In the genomic region with DNA sequence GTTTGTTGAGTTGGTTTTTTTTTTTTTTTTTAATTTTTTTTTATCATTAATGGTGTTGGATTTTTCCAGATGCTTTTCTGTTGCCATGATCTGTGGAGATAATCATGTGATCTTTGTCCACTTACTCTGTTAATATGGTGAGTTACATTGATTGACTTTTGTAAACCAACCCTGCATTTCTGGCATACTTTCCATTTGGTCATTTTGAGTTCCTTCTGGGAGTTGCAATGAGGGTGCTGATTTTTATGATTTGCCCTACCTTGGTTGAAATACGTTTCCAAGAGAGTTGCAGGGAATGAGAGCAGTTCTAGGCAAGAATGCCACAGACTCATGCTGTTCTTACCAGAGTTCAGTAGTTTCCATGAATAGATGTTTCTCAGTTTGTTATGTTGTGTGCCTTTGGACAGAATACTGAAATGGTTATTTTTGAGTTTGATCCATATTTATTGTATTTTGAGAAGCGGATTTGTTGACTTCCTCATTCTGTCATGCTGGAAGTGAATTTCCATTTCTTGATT, we compare ENCODE assay signal across 2 cellular contexts.
A peak's percentile ranks its signal among the peaks of the same experiment; 100 is the strongest.
TF ChIP-seq lines count a peak whose summit lies in the region.

No MANE protein-coding gene starts in this region.

TF ChIP-seq in HepG2, 621 proteins besides CTCF, POLR2A, EP300 and RAD21 (continued from another document):
- TF ChIP-seq, protein P1, sequence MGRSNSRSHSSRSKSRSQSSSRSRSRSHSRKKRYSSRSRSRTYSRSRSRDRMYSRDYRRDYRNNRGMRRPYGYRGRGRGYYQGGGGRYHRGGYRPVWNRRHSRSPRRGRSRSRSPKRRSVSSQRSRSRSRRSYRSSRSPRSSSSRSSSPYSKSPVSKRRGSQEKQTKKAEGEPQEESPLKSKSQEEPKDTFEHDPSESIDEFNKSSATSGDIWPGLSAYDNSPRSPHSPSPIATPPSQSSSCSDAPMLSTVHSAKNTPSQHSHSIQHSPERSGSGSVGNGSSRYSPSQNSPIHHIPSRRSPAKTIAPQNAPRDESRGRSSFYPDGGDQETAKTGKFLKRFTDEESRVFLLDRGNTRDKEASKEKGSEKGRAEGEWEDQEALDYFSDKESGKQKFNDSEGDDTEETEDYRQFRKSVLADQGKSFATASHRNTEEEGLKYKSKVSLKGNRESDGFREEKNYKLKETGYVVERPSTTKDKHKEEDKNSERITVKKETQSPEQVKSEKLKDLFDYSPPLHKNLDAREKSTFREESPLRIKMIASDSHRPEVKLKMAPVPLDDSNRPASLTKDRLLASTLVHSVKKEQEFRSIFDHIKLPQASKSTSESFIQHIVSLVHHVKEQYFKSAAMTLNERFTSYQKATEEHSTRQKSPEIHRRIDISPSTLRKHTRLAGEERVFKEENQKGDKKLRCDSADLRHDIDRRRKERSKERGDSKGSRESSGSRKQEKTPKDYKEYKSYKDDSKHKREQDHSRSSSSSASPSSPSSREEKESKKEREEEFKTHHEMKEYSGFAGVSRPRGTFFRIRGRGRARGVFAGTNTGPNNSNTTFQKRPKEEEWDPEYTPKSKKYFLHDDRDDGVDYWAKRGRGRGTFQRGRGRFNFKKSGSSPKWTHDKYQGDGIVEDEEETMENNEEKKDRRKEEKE (IDR thresholded peaks at IDR 0.05) = no peak
- TF ChIP-seq NFE2L2 (IDR thresholded peaks at IDR 0.05; ENCODE audit: low read length) = no peak
- TF ChIP-seq TEAD3 (CRISPR knock-in tag; optimal IDR thresholded peaks at IDR 0.05; ENCODE audit: borderline replicate concordance) = peak; percentile 11

TF ChIP-seq in WTC11, 78 proteins besides CTCF, POLR2A, EP300 and RAD21 (continued from another document):
- TF ChIP-seq, protein P2, sequence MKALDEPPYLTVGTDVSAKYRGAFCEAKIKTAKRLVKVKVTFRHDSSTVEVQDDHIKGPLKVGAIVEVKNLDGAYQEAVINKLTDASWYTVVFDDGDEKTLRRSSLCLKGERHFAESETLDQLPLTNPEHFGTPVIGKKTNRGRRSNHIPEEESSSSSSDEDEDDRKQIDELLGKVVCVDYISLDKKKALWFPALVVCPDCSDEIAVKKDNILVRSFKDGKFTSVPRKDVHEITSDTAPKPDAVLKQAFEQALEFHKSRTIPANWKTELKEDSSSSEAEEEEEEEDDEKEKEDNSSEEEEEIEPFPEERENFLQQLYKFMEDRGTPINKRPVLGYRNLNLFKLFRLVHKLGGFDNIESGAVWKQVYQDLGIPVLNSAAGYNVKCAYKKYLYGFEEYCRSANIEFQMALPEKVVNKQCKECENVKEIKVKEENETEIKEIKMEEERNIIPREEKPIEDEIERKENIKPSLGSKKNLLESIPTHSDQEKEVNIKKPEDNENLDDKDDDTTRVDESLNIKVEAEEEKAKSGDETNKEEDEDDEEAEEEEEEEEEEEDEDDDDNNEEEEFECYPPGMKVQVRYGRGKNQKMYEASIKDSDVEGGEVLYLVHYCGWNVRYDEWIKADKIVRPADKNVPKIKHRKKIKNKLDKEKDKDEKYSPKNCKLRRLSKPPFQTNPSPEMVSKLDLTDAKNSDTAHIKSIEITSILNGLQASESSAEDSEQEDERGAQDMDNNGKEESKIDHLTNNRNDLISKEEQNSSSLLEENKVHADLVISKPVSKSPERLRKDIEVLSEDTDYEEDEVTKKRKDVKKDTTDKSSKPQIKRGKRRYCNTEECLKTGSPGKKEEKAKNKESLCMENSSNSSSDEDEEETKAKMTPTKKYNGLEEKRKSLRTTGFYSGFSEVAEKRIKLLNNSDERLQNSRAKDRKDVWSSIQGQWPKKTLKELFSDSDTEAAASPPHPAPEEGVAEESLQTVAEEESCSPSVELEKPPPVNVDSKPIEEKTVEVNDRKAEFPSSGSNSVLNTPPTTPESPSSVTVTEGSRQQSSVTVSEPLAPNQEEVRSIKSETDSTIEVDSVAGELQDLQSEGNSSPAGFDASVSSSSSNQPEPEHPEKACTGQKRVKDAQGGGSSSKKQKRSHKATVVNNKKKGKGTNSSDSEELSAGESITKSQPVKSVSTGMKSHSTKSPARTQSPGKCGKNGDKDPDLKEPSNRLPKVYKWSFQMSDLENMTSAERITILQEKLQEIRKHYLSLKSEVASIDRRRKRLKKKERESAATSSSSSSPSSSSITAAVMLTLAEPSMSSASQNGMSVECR (CRISPR knock-in tag; IDR thresholded peaks at IDR 0.05; ENCODE audit: borderline replicate concordance) = no peak
- TF ChIP-seq PRRX2 (CRISPR knock-in tag; IDR thresholded peaks at IDR 0.05) (no peak), NR2C2 (CRISPR knock-in tag; IDR thresholded peaks at IDR 0.05) (no peak), CBFB (CRISPR knock-in tag; IDR thresholded peaks at IDR 0.05; ENCODE audit: low read depth) (no peak), SMAD4 (CRISPR knock-in tag; IDR thresholded peaks at IDR 0.05) (no peak)
- TF ChIP-seq, protein P3, sequence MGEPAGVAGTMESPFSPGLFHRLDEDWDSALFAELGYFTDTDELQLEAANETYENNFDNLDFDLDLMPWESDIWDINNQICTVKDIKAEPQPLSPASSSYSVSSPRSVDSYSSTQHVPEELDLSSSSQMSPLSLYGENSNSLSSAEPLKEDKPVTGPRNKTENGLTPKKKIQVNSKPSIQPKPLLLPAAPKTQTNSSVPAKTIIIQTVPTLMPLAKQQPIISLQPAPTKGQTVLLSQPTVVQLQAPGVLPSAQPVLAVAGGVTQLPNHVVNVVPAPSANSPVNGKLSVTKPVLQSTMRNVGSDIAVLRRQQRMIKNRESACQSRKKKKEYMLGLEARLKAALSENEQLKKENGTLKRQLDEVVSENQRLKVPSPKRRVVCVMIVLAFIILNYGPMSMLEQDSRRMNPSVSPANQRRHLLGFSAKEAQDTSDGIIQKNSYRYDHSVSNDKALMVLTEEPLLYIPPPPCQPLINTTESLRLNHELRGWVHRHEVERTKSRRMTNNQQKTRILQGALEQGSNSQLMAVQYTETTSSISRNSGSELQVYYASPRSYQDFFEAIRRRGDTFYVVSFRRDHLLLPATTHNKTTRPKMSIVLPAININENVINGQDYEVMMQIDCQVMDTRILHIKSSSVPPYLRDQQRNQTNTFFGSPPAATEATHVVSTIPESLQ (CRISPR knock-in tag; IDR thresholded peaks at IDR 0.05) = no peak
- TF ChIP-seq, protein P4, sequence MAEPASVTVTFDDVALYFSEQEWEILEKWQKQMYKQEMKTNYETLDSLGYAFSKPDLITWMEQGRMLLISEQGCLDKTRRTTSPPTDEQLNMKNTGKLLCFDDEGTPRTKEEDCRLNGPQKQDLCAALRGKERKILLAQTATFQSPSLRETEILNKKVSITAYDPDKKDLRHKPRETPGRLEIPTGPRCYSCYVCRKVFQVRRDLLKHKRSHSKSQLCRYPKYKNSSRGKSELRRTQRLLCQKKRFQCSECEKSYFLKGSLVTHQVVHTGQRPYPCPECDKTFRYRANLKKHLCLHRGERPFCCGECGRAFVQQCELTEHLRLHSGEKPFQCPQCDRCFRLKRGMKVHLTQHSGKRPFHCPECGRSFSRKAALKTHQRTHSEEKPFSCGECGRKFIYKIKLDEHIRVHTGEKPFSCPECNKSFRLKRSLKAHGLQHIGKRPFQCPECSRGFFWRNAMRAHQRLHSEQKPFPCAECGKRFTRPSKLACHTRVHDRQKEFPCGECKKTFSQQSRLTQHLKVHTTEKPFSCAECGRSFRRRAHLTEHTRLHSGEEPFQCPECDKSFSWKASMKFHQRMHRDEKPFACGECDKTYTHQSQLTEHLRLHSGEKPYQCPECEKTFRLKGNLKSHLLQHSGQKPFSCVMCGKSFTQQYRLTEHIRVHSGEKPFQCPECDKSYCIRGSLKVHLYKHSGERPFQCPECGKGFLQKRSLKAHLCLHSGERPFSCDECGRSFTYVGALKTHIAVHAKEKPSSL (CRISPR knock-in tag; conservative IDR thresholded peaks at IDR 0.05) = no peak
- TF ChIP-seq, protein P5, sequence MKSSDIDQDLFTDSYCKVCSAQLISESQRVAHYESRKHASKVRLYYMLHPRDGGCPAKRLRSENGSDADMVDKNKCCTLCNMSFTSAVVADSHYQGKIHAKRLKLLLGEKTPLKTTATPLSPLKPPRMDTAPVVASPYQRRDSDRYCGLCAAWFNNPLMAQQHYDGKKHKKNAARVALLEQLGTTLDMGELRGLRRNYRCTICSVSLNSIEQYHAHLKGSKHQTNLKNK (CRISPR knock-in tag; IDR thresholded peaks at IDR 0.05) = no peak
